ENCODE assay signal across 8 cellular contexts in genomic region chr1:41109316-41110263, GRCh38.
DNase-seq lines count a peak whose midpoint lies in the region; ATAC-seq, FAIRE-seq and TF ChIP-seq lines count a peak whose summit lies in the region.

No MANE protein-coding gene starts in this region.

- FAIRE-seq in pancreas (lab: Jason Lieb, UNC) = peak; percentile 97

- H3K27ac ChIP-seq in SJSA1 (peak overlapping the region; percentile 63), pancreas (peak overlapping the region; percentile 84 to 96 (median 88))

- H3K4me1 ChIP-seq in SJSA1 (replicated peaks) = peaks cover 20% of the 10 kb centered on the region
- H3K4me1 ChIP-seq in pancreas = peaks cover 22 to 33% (median 27%) of the 10 kb centered on the region in 3 donors

- peak; percentile 85 for DNase-seq in GF-D8 (lab: John Stamatoyannopoulos, UW)
- DNase-seq in SJSA1 (ENCODE audit: low read depth in 1 of 2, low spot score in 2 of 2) = peak; percentile 47 to 67
- DNase-seq in fibroblast of the conjunctiva (ENCODE audit: low read depth) = peak; percentile 93
- peak in 3 of 6 donors; percentile 45 to 61 (median 54) for DNase-seq in pancreas
- DNase-seq in cortex of kidney (lab: John Stamatoyannopoulos, UW) = no peak
- no peak for DNase-seq in UCSD-AML1 (lab: John Stamatoyannopoulos, UW; ENCODE audit: unreplicated experiment)

- H3K36me3 ChIP-seq in SJSA1 (peaks cover 47% of the 10 kb centered on the region), pancreas (peaks cover 0 to 9% (median 0%) of the 10 kb centered on the region in 3 donors)

- H3K9me3 ChIP-seq in SJSA1 (replicated peaks) (no peaks in the 10 kb centered on the region), pancreas (no peaks in the 10 kb centered on the region)

- H3K27me3 ChIP-seq in SJSA1 (replicated peaks) = no peaks in the 10 kb centered on the region
- H3K27me3 ChIP-seq in pancreas = no peaks in the 10 kb centered on the region

- WGBS in pancreas, 2 donors = 15 to 21% methylated on average over 4 of the region's 4 CpGs

- peak; percentile 87 to 94 (median 89) for ATAC-seq in pancreas
- ATAC-seq in HG02759 (IDR thresholded peaks at IDR 0.05; ENCODE audit: unreplicated experiment) = no peak
- ATAC-seq in HG02884 (IDR thresholded peaks at IDR 0.05; ENCODE audit: unreplicated experiment) = no peak

- no peak overlapping the region for H3K4me3 ChIP-seq in SJSA1
- H3K4me3 ChIP-seq in pancreas = no peak overlapping the region

- TF ChIP-seq CTCF in pancreas (IDR thresholded peaks at IDR 0.05) = no peak

- intact Hi-C loops in pancreas (cut with DNase I) = no loop called here

Comparison
In these comparisons a context has a peak if more than half of its experiments do, and no peak if none do; other contexts are left out.
1. DNase-seq: peak in GF-D8 (single experiment), SJSA1 (2 of 2) and fibroblast of the conjunctiva (single experiment); none in cortex of kidney (single experiment) and UCSD-AML1 (single experiment).
2. ATAC-seq: peak in pancreas (4 of 4); none in HG02759 (single experiment) and HG02884 (single experiment).